In the genomic region with DNA sequence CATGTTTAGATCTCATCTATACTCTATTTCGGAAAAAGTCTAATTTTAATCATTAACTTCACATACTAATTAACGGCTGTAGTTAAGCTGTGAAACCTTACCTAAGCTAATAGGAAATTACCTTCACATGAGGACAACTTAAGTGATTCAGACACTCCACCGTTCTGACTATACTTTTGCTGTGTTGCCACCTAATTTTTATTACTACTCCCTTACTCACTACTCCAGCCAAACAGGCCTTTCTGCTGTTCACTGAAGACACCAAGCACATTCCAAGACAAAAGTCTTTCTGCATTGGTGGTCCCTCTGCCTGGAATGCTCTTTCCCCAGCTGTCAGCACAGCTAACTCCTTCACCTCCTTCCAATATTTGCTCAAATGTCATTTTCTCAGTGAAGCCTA, we compare ENCODE assay signal across 9 cellular contexts. TPM values are rescaled to one million over a fixed set of nuclear protein-coding genes. Genes with fewer than 3 reads are reported as not detected.
A peak's percentile ranks its signal among the peaks of the same experiment; 100 is the strongest.
DNase-seq lines count a peak whose midpoint lies in the region; ATAC-seq lines count a peak whose summit lies in the region.
"Had no signal": no experiment of that assay in that cellular context is flagged by ENCODE, and none has a peak within 500 bp of the region (broad histone marks: within the 10 kb centered on the region; RNA-seq: fewer than 3 reads in every experiment).

No MANE protein-coding gene starts in this region.

- H3K9ac ChIP-seq in adipocyte (ENCODE audit: low read length), result peak overlapping the region; percentile 92

- H3K36me3 Mint-ChIP-seq in activated naive CD4-positive, alpha-beta T cell treated with anti-CD3 and anti-CD28 coated beads for 36 hours (ENCODE audit: low read depth), result peaks cover 49% of the 10 kb centered on the region
- H3K36me3 Mint-ChIP-seq in activated naive CD4-positive, alpha-beta T cell treated with anti-CD3 and anti-CD28 coated beads, Interleukin-2, amount 50 U/mL, for 72 hours, result peaks cover 53 to 58% of the 10 kb centered on the region in 2 donors

- peak overlapping the region; percentile 84 for H3K4me3 Mint-ChIP-seq in activated naive CD4-positive, alpha-beta T cell treated with anti-CD3 and anti-CD28 coated beads for 36 hours

- CTCF ChIA-PET in activated naive CD4-positive, alpha-beta T cell treated with anti-CD3 and anti-CD28 coated beads for 36 hours (lab: Charles Lee), result interaction anchor here (0.7 to 1.8 kb wide), 3 partner anchors 24 to 1861 kb away, joined by 3 to 7 read pairs (median 6); no protein-coding TSS in a partner anchor

- WGBS in thymus, result 97% methylated on average over 3 of the region's 3 CpGs

- H3K27ac Mint-ChIP-seq in activated naive CD4-positive, alpha-beta T cell treated with anti-CD3 and anti-CD28 coated beads for 36 hours, result no peak overlapping the region
- peak overlapping the region in 1 of 2 donors; percentile 95 for H3K27ac Mint-ChIP-seq in activated naive CD4-positive, alpha-beta T cell treated with anti-CD3 and anti-CD28 coated beads, Interleukin-2, amount 50 U/mL, for 72 hours

- peaks cover 12% of the 10 kb centered on the region for H3K4me1 Mint-ChIP-seq in activated naive CD4-positive, alpha-beta T cell treated with anti-CD3 and anti-CD28 coated beads for 36 hours (ENCODE audit: low read depth)

- intact Hi-C loops in activated naive CD4-positive, alpha-beta T cell treated with anti-CD3 and anti-CD28 coated beads for 36 hours (cut with micrococcal nuclease), result loop anchor here (2.0 to 10.0 kb wide), 5 partner anchors 71 to 807 kb away; a partner anchor contains a TSS

- DNase-seq in activated naive CD4-positive, alpha-beta T cell treated with anti-CD3 and anti-CD28 coated beads for 36 hours, result no peak
- DNase-seq in activated naive CD4-positive, alpha-beta T cell treated with anti-CD3 and anti-CD28 coated beads, Interleukin-2, amount 50 U/mL, for 72 hours (ENCODE audit: low spot score in 2 of 2), result no peak
- DNase-seq in adipocyte (ENCODE audit: low read depth) (no peak), kidney glomerular epithelial cell (lab: John Stamatoyannopoulos, UW) (peak; percentile 3), NCI-H748 treated with DMSO at 0.1 percent for 48 hours (lab: John Stamatoyannopoulos, UW) (no peak)
- DNase-seq: head of caudate nucleus had no signal

- H3K27me3 Mint-ChIP-seq in activated naive CD4-positive, alpha-beta T cell treated with anti-CD3 and anti-CD28 coated beads for 36 hours (ENCODE audit: low read depth), result peaks cover 7% of the 10 kb centered on the region

- H3K36me3 ChIP-seq in adipocyte (ENCODE audit: control insufficient read depth, insufficient read depth, low read length, severe bottlenecking) (peaks cover 28% of the 10 kb centered on the region), thymus (ENCODE audit: control insufficient read depth, insufficient read depth) (peaks cover 9% of the 10 kb centered on the region)

- H3K27ac ChIP-seq in thymus (ENCODE audit: low read depth), result no peak overlapping the region

- H3K4me1 ChIP-seq in adipocyte (ENCODE audit: control insufficient read depth, insufficient read depth, low read length) (peaks cover 11% of the 10 kb centered on the region), thymus (ENCODE audit: control insufficient read depth, insufficient read depth, low read length) (peaks cover 7% of the 10 kb centered on the region)

- H3K9me3 Mint-ChIP-seq in activated naive CD4-positive, alpha-beta T cell treated with anti-CD3 and anti-CD28 coated beads for 36 hours, result peaks cover 23% of the 10 kb centered on the region
- peaks cover 10 to 17% of the 10 kb centered on the region in 2 donors for H3K9me3 Mint-ChIP-seq in activated naive CD4-positive, alpha-beta T cell treated with anti-CD3 and anti-CD28 coated beads, Interleukin-2, amount 50 U/mL, for 72 hours

- H3K4me3 ChIP-seq in adipocyte (ENCODE audit: low read length), result peak overlapping the region; percentile 94
- H3K4me3 ChIP-seq in thymus (ENCODE audit: low read length), result peak overlapping the region; percentile 76

- no peak for ATAC-seq in activated naive CD4-positive, alpha-beta T cell treated with anti-CD3 and anti-CD28 coated beads, Interleukin-2, amount 50 U/mL, for 72 hours
- ATAC-seq in GM18498 (IDR thresholded peaks at IDR 0.05; ENCODE audit: unreplicated experiment) (no peak), GM21423 (IDR thresholded peaks at IDR 0.05; ENCODE audit: unreplicated experiment) (no peak)

- H3K27me3 ChIP-seq in adipocyte (replicated peaks; ENCODE audit: control insufficient read depth, insufficient read depth, low read length) (no peaks in the 10 kb centered on the region), thymus (ENCODE audit: control insufficient read depth, insufficient read depth) (no peaks in the 10 kb centered on the region)

- H3K9me3 ChIP-seq in adipocyte (ENCODE audit: control insufficient read depth, low read length) (no peaks in the 10 kb centered on the region), thymus (ENCODE audit: control insufficient read depth) (no peaks in the 10 kb centered on the region)

RNA-seq across cellular contexts. Expression of a gene that starts 1.3 kb away (rescaled TPM):
- 10 to 100 TPM; 14.4 to 15.1 TPM for total RNA-seq in activated naive CD4-positive, alpha-beta T cell treated with anti-CD3 and anti-CD28 coated beads for 36 hours
- 10 to 100 TPM; 16.3 to 17.5 TPM for total RNA-seq in activated naive CD4-positive, alpha-beta T cell treated with anti-CD3 and anti-CD28 coated beads, Interleukin-2, amount 50 U/mL, for 72 hours
- 17.9 TPM for polyA plus RNA-seq in thymus

RNA-seq across cellular contexts. Expression of a gene that starts 57.4 kb away (rescaled TPM):
- not detected for total RNA-seq in activated naive CD4-positive, alpha-beta T cell treated with anti-CD3 and anti-CD28 coated beads for 36 hours
- under 1 TPM; 0.16 to 0.31 TPM for total RNA-seq in activated naive CD4-positive, alpha-beta T cell treated with anti-CD3 and anti-CD28 coated beads, Interleukin-2, amount 50 U/mL, for 72 hours
- polyA plus RNA-seq in thymus, result 0.46 TPM
